In the genomic region with DNA sequence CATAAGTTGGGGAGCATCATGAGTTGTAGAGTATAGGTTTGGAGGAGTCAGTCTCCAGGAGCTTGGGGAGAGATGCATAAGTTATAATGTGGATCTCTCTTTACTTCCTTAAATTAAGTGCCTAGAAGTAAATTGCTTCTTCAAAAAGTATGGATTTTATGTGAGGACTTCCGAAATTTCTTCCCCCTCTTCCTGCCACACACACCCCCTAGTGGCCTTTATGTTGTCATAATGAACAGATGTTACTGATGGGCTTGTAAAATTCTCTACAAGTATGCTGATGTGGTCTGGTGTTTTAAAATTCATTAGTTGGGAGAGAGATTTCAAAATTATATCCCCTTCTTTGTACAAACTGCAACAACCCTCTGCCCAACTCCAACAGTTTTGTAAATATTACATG, we compare ENCODE assay signal across 8 cellular contexts. TPM values are rescaled to one million over a fixed set of nuclear protein-coding genes. Genes with fewer than 3 reads are reported as not detected.
DNase-seq lines count a peak whose midpoint lies in the region; ATAC-seq and TF ChIP-seq lines count a peak whose summit lies in the region.

No MANE protein-coding gene starts in this region.

- ATAC-seq in activated T-cell treated with anti-CD3 and anti-CD28 coated beads, Interleukin-2, amount 50 U/mL, for 72 hours (replicated peaks in 1 of 2) = no peak
- no peak for ATAC-seq in HG03045 (IDR thresholded peaks at IDR 0.05; ENCODE audit: unreplicated experiment)

- H3K4me3 ChIP-seq in prostate gland = no peak overlapping the region

- TF ChIP-seq POLR2A in prostate gland (IDR thresholded peaks at IDR 0.05) = no peak

- no peaks in the 10 kb centered on the region for H3K9me3 ChIP-seq in prostate gland

- H3K27me3 ChIP-seq in prostate gland (replicated peaks; ENCODE audit: insufficient read depth) = no peaks in the 10 kb centered on the region

- peak overlapping the region in 1 of 2 donors; percentile 58 for H3K4me3 Mint-ChIP-seq in activated T-cell treated with anti-CD3 and anti-CD28 coated beads, Interleukin-2, amount 50 U/mL, for 72 hours
- peak overlapping the region; percentile 16 for H3K4me3 Mint-ChIP-seq in type B pancreatic cell

- intact Hi-C loops in prostate gland (cut with DNase I) = no loop called here

- TF ChIP-seq CTCF in type B pancreatic cell (conservative IDR thresholded peaks at IDR 0.05) (peak; percentile 63), prostate gland (IDR thresholded peaks at IDR 0.05) (peak in 2 of 4 experiments; percentile 7 to 20)

- no peak for DNase-seq in activated T-cell treated with anti-CD3 and anti-CD28 coated beads, Interleukin-2, amount 50 U/mL, for 72 hours
- no peak for DNase-seq in activated T-cell treated with anti-CD3 and anti-CD28 coated beads, Interleukin-2, amount 50 U/mL, for 48 hours
- DNase-seq in OCI-M1 (lab: John Stamatoyannopoulos, UW) = peak; percentile 78
- DNase-seq in fibroblast of gingiva (ENCODE audit: low read depth) = peak; percentile 35
- DNase-seq in type B pancreatic cell (ENCODE audit: extremely low spot score, unreplicated experiment) = no peak
- DNase-seq in prostate gland (ENCODE audit: low spot score) = no peak
- DNase-seq in HPDE6-E6E7 (ENCODE audit: extremely low spot score) = no peak

- WGBS in prostate gland = 37% methylated on average over 1 of the region's 1 CpG

- H3K4me1 Mint-ChIP-seq in activated T-cell treated with anti-CD3 and anti-CD28 coated beads, Interleukin-2, amount 50 U/mL, for 72 hours (ENCODE audit: low read depth) = peaks cover 17% of the 10 kb centered on the region
- H3K4me1 Mint-ChIP-seq in type B pancreatic cell (ENCODE audit: unreplicated experiment) = peaks cover 11% of the 10 kb centered on the region

- H3K36me3 ChIP-seq in prostate gland = no peaks in the 10 kb centered on the region

- peaks cover 0 to 8% of the 10 kb centered on the region in 2 donors for H3K36me3 Mint-ChIP-seq in activated T-cell treated with anti-CD3 and anti-CD28 coated beads, Interleukin-2, amount 50 U/mL, for 72 hours (ENCODE audit: insufficient read depth in 2 of 2)
- H3K36me3 Mint-ChIP-seq in type B pancreatic cell = peaks cover 4% of the 10 kb centered on the region

- no peaks in the 10 kb centered on the region for H3K4me1 ChIP-seq in prostate gland (replicated peaks)

- peak overlapping the region; percentile 52 for H3K27ac Mint-ChIP-seq in activated T-cell treated with anti-CD3 and anti-CD28 coated beads, Interleukin-2, amount 50 U/mL, for 72 hours
- no peak overlapping the region for H3K27ac Mint-ChIP-seq in type B pancreatic cell

- no peaks in the 10 kb centered on the region for H3K27me3 Mint-ChIP-seq in activated T-cell treated with anti-CD3 and anti-CD28 coated beads, Interleukin-2, amount 50 U/mL, for 72 hours (ENCODE audit: low read depth)
- H3K27me3 Mint-ChIP-seq in type B pancreatic cell = no peaks in the 10 kb centered on the region

- H3K27ac ChIP-seq in prostate gland = no peak overlapping the region

- H3K9me3 Mint-ChIP-seq in activated T-cell treated with anti-CD3 and anti-CD28 coated beads, Interleukin-2, amount 50 U/mL, for 72 hours = no peaks in the 10 kb centered on the region
- H3K9me3 Mint-ChIP-seq in type B pancreatic cell = no peaks in the 10 kb centered on the region

RNA-seq across cellular contexts. Expression of a gene that starts 2.3 kb away (rescaled TPM):
- total RNA-seq in activated T-cell treated with anti-CD3 and anti-CD28 coated beads, Interleukin-2, amount 50 U/mL, for 72 hours = 10 to 100 TPM; 50.0 to 55.7 TPM
- total RNA-seq in type B pancreatic cell (ENCODE audit: low replicate concordance) = 48.2 and 53.8 TPM in 2 replicates
- 10 to 100 TPM; 34.7 to 38.1 TPM for total RNA-seq in prostate gland

Comparison
In these comparisons a context has a peak if more than half of its experiments do, and no peak if none do; other contexts are left out.
1. DNase-seq: peak in OCI-M1 (single experiment) and fibroblast of gingiva (single experiment); none in activated T-cell treated with anti-CD3 and anti-CD28 coated beads, Interleukin-2, amount 50 U/mL, for 72 hours (0 of 2), activated T-cell treated with anti-CD3 and anti-CD28 coated beads, Interleukin-2, amount 50 U/mL, for 48 hours (0 of 2), type B pancreatic cell (single experiment), prostate gland (single experiment) and HPDE6-E6E7 (single experiment).